ENCODE assay signal across 14 cellular contexts in genomic region chr15:59995568-59996349, GRCh38. TPM values are rescaled to one million over a fixed set of nuclear protein-coding genes. Genes with fewer than 3 reads are reported as not detected.
DNase-seq lines count a peak whose midpoint lies in the region; ATAC-seq and TF ChIP-seq lines count a peak whose summit lies in the region.
"Had no signal": no experiment of that assay in that cellular context is flagged by ENCODE, and none has a peak within 500 bp of the region (broad histone marks: within the 10 kb centered on the region; RNA-seq: fewer than 3 reads in every experiment).

No MANE protein-coding gene starts in this region.

- H3K9me3 Mint-ChIP-seq in activated naive CD8-positive, alpha-beta T cell treated with anti-CD3 and anti-CD28 coated beads, Interleukin-2, amount 10 ng/mL, durations not matched to agents 7 days and 5 days = no peaks in the 10 kb centered on the region
- peaks cover 0 to 28% (median 5%) of the 10 kb centered on the region in 11 donors for H3K9me3 Mint-ChIP-seq in naive thymus-derived CD4-positive, alpha-beta T cell

- no peak for ATAC-seq in activated naive CD8-positive, alpha-beta T cell treated with anti-CD3 and anti-CD28 coated beads, Interleukin-2, amount 10 ng/mL, durations not matched to agents 7 days and 5 days (ENCODE audit: low read depth)
- ATAC-seq in naive thymus-derived CD4-positive, alpha-beta T cell = no peak
- ATAC-seq in HG02642 (IDR thresholded peaks at IDR 0.05; ENCODE audit: poor library complexity, unreplicated experiment) = no peak
- ATAC-seq: foreskin keratinocyte, HCT116 had no signal

- TF ChIP-seq POLR2A in prostate gland (IDR thresholded peaks at IDR 0.05) = no peak

- WGBS in prostate gland = 13% methylated on average over 25 of the region's 25 CpGs

- H3K36me3 ChIP-seq in naive thymus-derived CD4-positive, alpha-beta T cell (ENCODE audit: control insufficient read depth in 2 of 3, insufficient read depth in 3 of 3, low read length in 3 of 3) = no peaks in the 10 kb centered on the region
- no peaks in the 10 kb centered on the region for H3K36me3 ChIP-seq in prostate gland
- H3K36me3 ChIP-seq: cardiac muscle cell had no signal

- intact Hi-C loops in naive thymus-derived CD4-positive, alpha-beta T cell (cut with micrococcal nuclease) = loop anchor here (2.0 to 5.0 kb wide), 5 partner anchors 15 to 331 kb away; no protein-coding TSS in a partner anchor
- intact Hi-C loops in prostate gland (cut with DNase I) = no loop called here

- peaks cover 97% of the 10 kb centered on the region for H3K27me3 Mint-ChIP-seq in activated naive CD8-positive, alpha-beta T cell treated with anti-CD3 and anti-CD28 coated beads, Interleukin-2, amount 10 ng/mL, durations not matched to agents 7 days and 5 days
- peaks cover 84 to 97% (median 90%) of the 10 kb centered on the region in 5 donors for H3K27me3 Mint-ChIP-seq in naive thymus-derived CD4-positive, alpha-beta T cell

- peaks cover 56% of the 10 kb centered on the region for H3K4me1 Mint-ChIP-seq in activated naive CD8-positive, alpha-beta T cell treated with anti-CD3 and anti-CD28 coated beads, Interleukin-2, amount 10 ng/mL, durations not matched to agents 7 days and 5 days
- peaks cover 20 to 61% (median 42%) of the 10 kb centered on the region in 7 donors for H3K4me1 Mint-ChIP-seq in naive thymus-derived CD4-positive, alpha-beta T cell

- peak overlapping the region; percentile 93 for H3K4me3 Mint-ChIP-seq in activated naive CD8-positive, alpha-beta T cell treated with anti-CD3 and anti-CD28 coated beads, Interleukin-2, amount 10 ng/mL, durations not matched to agents 7 days and 5 days
- peak overlapping the region in 6 of 10 donors; percentile 19 to 51 (median 50) for H3K4me3 Mint-ChIP-seq in naive thymus-derived CD4-positive, alpha-beta T cell

- peaks cover 35 to 71% of the 10 kb centered on the region in 2 donors for H3K27me3 ChIP-seq in naive thymus-derived CD4-positive, alpha-beta T cell (ENCODE audit: control insufficient read depth in 2 of 2, insufficient read depth in 2 of 2, low read length in 2 of 2)
- peaks cover 70% of the 10 kb centered on the region for H3K27me3 ChIP-seq in prostate gland (replicated peaks; ENCODE audit: insufficient read depth)

- CTCF ChIA-PET in naive thymus-derived CD4-positive, alpha-beta T cell (lab: Charles Lee) = no interaction called here

- TF ChIP-seq CTCF in GM20000 (IDR thresholded peaks at IDR 0.05; ENCODE audit: extremely low read depth, missing control alignments) = no peak
- no peak for TF ChIP-seq CTCF in prostate gland (IDR thresholded peaks at IDR 0.05)

- H3K4me1 ChIP-seq in naive thymus-derived CD4-positive, alpha-beta T cell (ENCODE audit: control insufficient read depth in 2 of 2, insufficient read depth in 2 of 2, low read length in 2 of 2) = peaks cover 7 to 19% of the 10 kb centered on the region in 2 donors
- no peaks in the 10 kb centered on the region for H3K4me1 ChIP-seq in prostate gland (replicated peaks)
- H3K4me1 ChIP-seq: foreskin keratinocyte had no signal

- H3K27ac ChIP-seq in naive thymus-derived CD4-positive, alpha-beta T cell (ENCODE audit: low read depth, low read length) = no peak overlapping the region
- H3K27ac ChIP-seq in prostate gland = no peak overlapping the region
- H3K27ac ChIP-seq: cardiac muscle cell, foreskin keratinocyte had no signal

- no peaks in the 10 kb centered on the region for H3K9me3 ChIP-seq in naive thymus-derived CD4-positive, alpha-beta T cell (ENCODE audit: control insufficient read depth in 2 of 3, low read length in 3 of 3)
- H3K9me3 ChIP-seq in prostate gland = no peaks in the 10 kb centered on the region

- no peak overlapping the region for H3K27ac Mint-ChIP-seq in activated naive CD8-positive, alpha-beta T cell treated with anti-CD3 and anti-CD28 coated beads, Interleukin-2, amount 10 ng/mL, durations not matched to agents 7 days and 5 days
- peak overlapping the region in 4 of 9 donors; percentile 11 to 68 (median 48) for H3K27ac Mint-ChIP-seq in naive thymus-derived CD4-positive, alpha-beta T cell

- no peaks in the 10 kb centered on the region for H3K36me3 Mint-ChIP-seq in activated naive CD8-positive, alpha-beta T cell treated with anti-CD3 and anti-CD28 coated beads, Interleukin-2, amount 10 ng/mL, durations not matched to agents 7 days and 5 days
- peaks cover 0 to 5% (median 3%) of the 10 kb centered on the region in 5 donors for H3K36me3 Mint-ChIP-seq in naive thymus-derived CD4-positive, alpha-beta T cell

- POLR2A ChIA-PET in activated naive CD8-positive, alpha-beta T cell treated with anti-CD3 and anti-CD28 coated beads, Interleukin-2, amount 10 ng/mL, durations not matched to agents 7 days and 5 days (lab: Charles Lee) = interaction anchor here (1.0 to 3.4 kb wide), 3 partner anchors 9 to 132 kb away, joined by 3 to 15 read pairs (median 4); partner anchors contain the start of gene FOXB1
- POLR2A ChIA-PET in naive thymus-derived CD4-positive, alpha-beta T cell (lab: Charles Lee) = interaction anchor here (2.2 kb wide), 1 partner anchor 9 kb away, joined by 8 read pairs; the partner anchor contains the start of gene FOXB1

- DNase-seq in DMS53 (lab: John Stamatoyannopoulos, UW) = peak; percentile 81
- peak; percentile 24 for DNase-seq in GM20000 (ENCODE audit: low spot score)
- no peak for DNase-seq in activated naive CD8-positive, alpha-beta T cell treated with anti-CD3 and anti-CD28 coated beads, Interleukin-2, amount 10 ng/mL, durations not matched to agents 7 days and 5 days
- no peak for DNase-seq in naive thymus-derived CD4-positive, alpha-beta T cell
- DNase-seq in prostate gland (ENCODE audit: low spot score) = no peak
- DNase-seq in AG20443 (ENCODE audit: low spot score) = no peak
- DNase-seq: C1 segment of cervical spinal cord, foreskin keratinocyte, kidney glomerular epithelial cell, NCI-H1436 treated with DMSO at 0.1 percent for 48 hours had no signal

- no peak overlapping the region for H3K4me3 ChIP-seq in naive thymus-derived CD4-positive, alpha-beta T cell (ENCODE audit: low read length)
- no peak overlapping the region for H3K4me3 ChIP-seq in prostate gland

RNA-seq across cellular contexts. Expression of gene FOXB1, which starts 8.4 kb away (rescaled TPM):
- total RNA-seq in activated naive CD8-positive, alpha-beta T cell treated with anti-CD3 and anti-CD28 coated beads, Interleukin-2, amount 10 ng/mL, durations not matched to agents 7 days and 5 days = under 1 TPM; 0.74 to 0.78 TPM
- under 1 TPM in 4 of 5 experiments, not detected in 1; 0.12 to 0.97 (median 0.27) TPM for total RNA-seq in naive thymus-derived CD4-positive, alpha-beta T cell
- under 1 TPM in 1 of 2 donors, not detected in 1; 0.91 TPM for polyA plus RNA-seq in naive thymus-derived CD4-positive, alpha-beta T cell
- total RNA-seq in prostate gland = not detected
- total RNA-seq: cardiac muscle cell, foreskin keratinocyte, LHCN-M2 had no signal
- polyA plus RNA-seq: cardiac muscle cell, foreskin keratinocyte had no signal

Comparison
In these comparisons a context has a peak if more than half of its experiments do, and no peak if none do; other contexts are left out.
1. DNase-seq: peak in DMS53 (single experiment) and GM20000 (single experiment); none in activated naive CD8-positive, alpha-beta T cell treated with anti-CD3 and anti-CD28 coated beads, Interleukin-2, amount 10 ng/mL, durations not matched to agents 7 days and 5 days (single experiment), naive thymus-derived CD4-positive, alpha-beta T cell (0 of 9), prostate gland (single experiment) and AG20443 (single experiment).